1 cellular context compared by ENCODE assay signal in genomic region chr3:183695569-183696364, GRCh38.
TF ChIP-seq lines count a peak whose summit lies in the region.

No MANE protein-coding gene starts in this region.

TF ChIP-seq in IMR-90, 13 proteins besides CTCF, POLR2A, EP300 and RAD21:
- TF ChIP-seq FOS (IDR thresholded peaks at IDR 0.05; ENCODE audit: low read depth, low read length) = no peak
- no peak for TF ChIP-seq CEBPB (IDR thresholded peaks at IDR 0.05; ENCODE audit: low read depth, low read length)
- TF ChIP-seq MXI1 (IDR thresholded peaks at IDR 0.05; ENCODE audit: borderline replicate concordance, low read depth, low read length) = no peak
- TF ChIP-seq CHD1 (IDR thresholded peaks at IDR 0.05; ENCODE audit: low read depth, low read length) = no peak
- no peak for TF ChIP-seq NFE2L2 (IDR thresholded peaks at IDR 0.05; ENCODE audit: low read depth, low read length)
- TF ChIP-seq USF2 (IDR thresholded peaks at IDR 0.05; ENCODE audit: low read depth, low read length) = no peak
- TF ChIP-seq BHLHE40 (IDR thresholded peaks at IDR 0.05; ENCODE audit: low read depth, low read length) = no peak
- TF ChIP-seq SMC3 (IDR thresholded peaks at IDR 0.05; ENCODE audit: low read depth, low read length) = no peak
- no peak for TF ChIP-seq MAZ (IDR thresholded peaks at IDR 0.05; ENCODE audit: borderline replicate concordance, low read depth, low read length)
- TF ChIP-seq ELK1 (IDR thresholded peaks at IDR 0.05; ENCODE audit: borderline replicate concordance, low read depth, low read length) = no peak
- TF ChIP-seq RCOR1 (IDR thresholded peaks at IDR 0.05; ENCODE audit: insufficient replicate concordance, low read length) = no peak
- TF ChIP-seq RFX5 (IDR thresholded peaks at IDR 0.05; ENCODE audit: low read depth, low read length) = no peak
- TF ChIP-seq MAFK (IDR thresholded peaks at IDR 0.05; ENCODE audit: low read depth, low read length) = no peak
